Comparison of ENCODE assay signal across 16 cellular contexts in the genomic region with DNA sequence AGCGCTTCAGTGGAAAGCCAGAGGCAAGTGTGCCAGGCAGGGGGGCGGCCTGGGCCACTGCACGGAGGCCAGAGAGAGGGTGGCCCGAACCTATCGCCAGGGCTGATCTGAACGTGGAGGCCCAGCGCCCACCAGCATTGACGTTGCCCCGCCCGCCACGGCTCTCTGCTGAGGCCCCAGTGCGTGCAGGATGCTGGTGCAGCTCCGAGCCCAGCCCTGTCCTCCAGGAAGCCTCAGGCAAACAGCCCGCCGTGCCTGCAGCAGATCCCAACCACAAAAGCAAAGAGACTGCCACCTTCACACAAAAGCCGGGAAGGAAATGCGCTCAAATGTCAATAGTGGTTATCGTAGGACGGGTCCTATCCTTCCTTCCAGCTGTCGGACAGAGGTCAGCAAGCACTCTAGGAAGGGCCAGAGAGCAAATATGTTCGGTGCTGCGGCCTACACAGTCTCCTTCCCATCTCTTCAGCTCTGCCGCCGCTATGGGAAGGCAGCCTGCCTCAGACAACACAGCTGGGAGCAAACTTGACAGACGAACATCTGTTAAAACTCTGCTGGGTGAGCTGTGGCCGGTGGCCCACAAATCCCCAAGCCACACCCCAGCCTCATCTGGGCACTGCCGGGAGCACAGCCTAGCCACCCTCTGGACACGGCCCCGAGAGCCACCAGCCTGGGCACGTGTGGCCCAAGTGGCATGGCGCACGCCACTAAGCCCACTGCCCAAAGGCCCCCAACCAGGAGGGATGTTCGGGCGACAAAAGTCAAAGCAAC.
DNase-seq lines count a peak whose midpoint lies in the region; ATAC-seq, FAIRE-seq and TF ChIP-seq lines count a peak whose summit lies in the region.
"Had no signal": no experiment of that assay in that cellular context is flagged by ENCODE, and none has a peak within 500 bp of the region (broad histone marks: within the 10 kb centered on the region; RNA-seq: fewer than 3 reads in every experiment).

No MANE protein-coding gene starts in this region.

- H3K4me1 ChIP-seq in endothelial cell of umbilical vein (ENCODE audit: control insufficient read depth, extremely low read depth, insufficient read depth, low read length) = peaks cover 10% of the 10 kb centered on the region

- no peak for TF ChIP-seq POLR2A in endothelial cell of umbilical vein (IDR thresholded peaks at IDR 0.05; ENCODE audit: low read depth, low read length)

- no peaks in the 10 kb centered on the region for H3K27me3 ChIP-seq in endothelial cell of umbilical vein (ENCODE audit: control insufficient read depth in 2 of 2, insufficient read depth in 2 of 2, low read length in 2 of 2)
- H3K27me3 ChIP-seq: body of pancreas had no signal

- no peak overlapping the region for H3K9ac ChIP-seq in endothelial cell of umbilical vein (replicated peaks; ENCODE audit: extremely low read depth, insufficient read depth, low read length)
- H3K9ac ChIP-seq: SK-N-SH had no signal

- H3K79me2 ChIP-seq in endothelial cell of umbilical vein (ENCODE audit: control insufficient read depth, insufficient read depth, low read length) = no peaks in the 10 kb centered on the region

- H3K9me3 ChIP-seq in endothelial cell of umbilical vein (replicated peaks; ENCODE audit: control insufficient read depth, insufficient read depth, low read length) = no peaks in the 10 kb centered on the region
- H3K9me3 ChIP-seq: body of pancreas, SK-N-SH had no signal

- dilution Hi-C loops in endothelial cell of umbilical vein (cut with MboI; ENCODE audit: extremely low pct_ligation_motif_present, low sequenced_read_pairs) = no loop called here

- ATAC-seq in HG03025 (IDR thresholded peaks at IDR 0.05; ENCODE audit: low FRiP score, unreplicated experiment) (no peak), GM18870 (IDR thresholded peaks at IDR 0.05; ENCODE audit: unreplicated experiment) (no peak)
- ATAC-seq: activated CD4-positive, alpha-beta T cell treated with anti-CD3 and anti-CD28 coated beads for 36 hours; body of pancreas had no signal

- CTCF ChIA-PET in endothelial cell of umbilical vein (lab: Charles Lee) = interaction anchor here (1.5 kb wide), 1 partner anchor 407 kb away, joined by 3 read pairs; no protein-coding TSS in a partner anchor

- peak overlapping the region; percentile 72 for H3K27ac Mint-ChIP-seq in nephron progenitor cell
- H3K27ac Mint-ChIP-seq: activated CD4-positive, alpha-beta T cell treated with anti-CD3 and anti-CD28 coated beads for 36 hours had no signal

- peak; percentile 16 for DNase-seq in AG10803 (ENCODE audit: low read depth)
- DNase-seq in NCI-H146 (lab: John Stamatoyannopoulos, UW) = peak; percentile 69
- peak; percentile 26 for DNase-seq in endothelial cell of umbilical vein (ENCODE audit: low read depth, low spot score)
- DNase-seq in nephron progenitor cell = no peak
- DNase-seq in HTR-8/SVneo (ENCODE audit: insufficient read length, low spot score) = no peak
- DNase-seq in medulla oblongata (ENCODE audit: extremely low spot score) = no peak
- DNase-seq: activated CD4-positive, alpha-beta T cell treated with anti-CD3 and anti-CD28 coated beads for 36 hours; activated naive CD4-positive, alpha-beta T cell treated with anti-CD3 and anti-CD28 coated beads, Interleukin-2, amount 50 U/mL, for 16 hours; body of pancreas; cortex of kidney; erythroblast; KBM-7; NCI-H69; SK-N-SH had no signal

- no peak overlapping the region for H3K27ac ChIP-seq in endothelial cell of umbilical vein (ENCODE audit: insufficient read depth, low read depth, low read length)
- H3K27ac ChIP-seq: body of pancreas had no signal

- intact Hi-C loops in endothelial cell of umbilical vein (cut with micrococcal nuclease) = no loop called here

- no peaks in the 10 kb centered on the region for H3K9me1 ChIP-seq in endothelial cell of umbilical vein (replicated peaks; ENCODE audit: control insufficient read depth, extremely low read depth, insufficient read depth, low read length)

- no peaks in the 10 kb centered on the region for H3K36me3 ChIP-seq in endothelial cell of umbilical vein (ENCODE audit: control insufficient read depth in 2 of 2, extremely low read depth in 1 of 2, insufficient read depth in 2 of 2, low read length in 2 of 2)

- BruUV-seq in endothelial cell of umbilical vein (replicated peaks; lab: Mats Ljungman, UMichigan) = no TSS peak

- H3K4me3 ChIP-seq in AG10803 (ENCODE audit: low read length) (no peak overlapping the region), endothelial cell of umbilical vein (replicated peaks in 1 of 3; ENCODE audit: insufficient read depth in 1 of 3, low read depth in 1 of 3, low read length in 3 of 3) (no peak overlapping the region)
- H3K4me3 ChIP-seq: body of pancreas had no signal

- no peak overlapping the region for H2AFZ ChIP-seq in endothelial cell of umbilical vein (ENCODE audit: low read depth, low read length)

- no peaks in the 10 kb centered on the region for H4K20me1 ChIP-seq in endothelial cell of umbilical vein (replicated peaks; ENCODE audit: control insufficient read depth, extremely low read depth, insufficient read depth, low read length)

- peaks cover 4% of the 10 kb centered on the region for H3K36me3 Mint-ChIP-seq in nephron progenitor cell (ENCODE audit: low read depth)

- no peak for TF ChIP-seq CTCF in AG10803 (conservative IDR thresholded peaks at IDR 0.05; ENCODE audit: low read length)
- no peak for TF ChIP-seq CTCF in endothelial cell of umbilical vein (IDR thresholded peaks at IDR 0.05; ENCODE audit: extremely low read depth in 1 of 2, insufficient read depth in 1 of 2, low read depth in 1 of 2, low read length in 2 of 2)
- TF ChIP-seq CTCF in nephron progenitor cell (IDR thresholded peaks at IDR 0.05) = no peak

- peaks cover 44% of the 10 kb centered on the region for H3K4me1 Mint-ChIP-seq in nephron progenitor cell

- POLR2A ChIA-PET in endothelial cell of umbilical vein (lab: Charles Lee) = no interaction called here

- FAIRE-seq in endothelial cell of umbilical vein (lab: Jason Lieb, UNC) (peak; percentile 74), HTR-8/SVneo (lab: Jason Lieb, UNC) (no peak)

- no peaks in the 10 kb centered on the region for H3K9me3 Mint-ChIP-seq in nephron progenitor cell

- H3K4me3 Mint-ChIP-seq in nephron progenitor cell = no peak overlapping the region
- H3K4me3 Mint-ChIP-seq: activated CD4-positive, alpha-beta T cell treated with anti-CD3 and anti-CD28 coated beads for 36 hours had no signal

- H3K4me2 ChIP-seq in endothelial cell of umbilical vein (ENCODE audit: insufficient read depth, low read length) = no peak overlapping the region
- H3K4me2 ChIP-seq: SK-N-SH had no signal

- H3K27me3 Mint-ChIP-seq in nephron progenitor cell (ENCODE audit: low read depth, poor library complexity) = peaks cover 6% of the 10 kb centered on the region
- H3K27me3 Mint-ChIP-seq: activated CD4-positive, alpha-beta T cell treated with anti-CD3 and anti-CD28 coated beads for 36 hours had no signal

TF ChIP-seq in endothelial cell of umbilical vein, 7 proteins besides CTCF, POLR2A, EP300 and RAD21:
- no peak for TF ChIP-seq MYC (IDR thresholded peaks at IDR 0.05; ENCODE audit: low read depth, low read length)
- no peak for TF ChIP-seq JUN (IDR thresholded peaks at IDR 0.05; ENCODE audit: borderline replicate concordance, insufficient read depth, insufficient read length, low read depth)
- no peak for TF ChIP-seq EZH2 (IDR thresholded peaks at IDR 0.05; ENCODE audit: borderline replicate concordance, low read depth, low read length, severe bottlenecking)
- TF ChIP-seq, protein P1, sequence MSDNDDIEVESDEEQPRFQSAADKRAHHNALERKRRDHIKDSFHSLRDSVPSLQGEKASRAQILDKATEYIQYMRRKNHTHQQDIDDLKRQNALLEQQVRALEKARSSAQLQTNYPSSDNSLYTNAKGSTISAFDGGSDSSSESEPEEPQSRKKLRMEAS (IDR thresholded peaks at IDR 0.05; ENCODE audit: insufficient read depth, insufficient read length) = no peak
TF ChIP-seq in endothelial cell of umbilical vein: peak in this region for 0.

Comparison
In these comparisons a context has a peak if more than half of its experiments do, and no peak if none do; other contexts are left out.
1. DNase-seq: peak in AG10803 (single experiment), NCI-H146 (single experiment) and endothelial cell of umbilical vein (single experiment); none in nephron progenitor cell (single experiment), HTR-8/SVneo (single experiment) and medulla oblongata (single experiment).